ENCODE assay signal across 8 cellular contexts in genomic region chr22:43388420-43388851, GRCh38. TPM values are rescaled to one million over a fixed set of nuclear protein-coding genes. Genes with fewer than 3 reads are reported as not detected.
A peak's percentile ranks its signal among the peaks of the same experiment; 100 is the strongest.
DNase-seq lines count a peak whose midpoint lies in the region; ATAC-seq and TF ChIP-seq lines count a peak whose summit lies in the region.

No MANE protein-coding gene starts in this region.

- H3K27ac Mint-ChIP-seq in H9 (no peak overlapping the region), memory B cell (no peak overlapping the region)

- intact Hi-C loops in dorsolateral prefrontal cortex (cut with DNase I) = loop anchor here (5.0 kb wide), 3 partner anchors 156 to 1239 kb away; no protein-coding TSS in a partner anchor

- no peak overlapping the region for H2BK120ac ChIP-seq in H9 (ENCODE audit: low read depth, low read length, poor library complexity, severe bottlenecking)

- TF ChIP-seq CTCF in AG10803 (conservative IDR thresholded peaks at IDR 0.05; ENCODE audit: low read length) (peak; percentile 86), H9 (conservative IDR thresholded peaks at IDR 0.05) (peak; percentile 99), dorsolateral prefrontal cortex (IDR thresholded peaks at IDR 0.05 in 54 of 56, conservative IDR thresholded peaks at IDR 0.05 in 2 of 56; ENCODE audit: low read depth in 1 of 56, partially characterized antibody in 56 of 56) (peak in 55 of 56 donors; percentile 91 to 100 (median 99))

- no peaks in the 10 kb centered on the region for H3K9me3 ChIP-seq in H9 (ENCODE audit: control insufficient read depth, low read depth, low read length)

- no peak overlapping the region for H2BK5ac ChIP-seq in H9 (ENCODE audit: insufficient read length, low read length)

- H2BK12ac ChIP-seq in H9 (ENCODE audit: insufficient read length, low read depth, low read length) = no peak overlapping the region

- H4K5ac ChIP-seq in H9 (ENCODE audit: insufficient read length, low read depth, low read length) = no peak overlapping the region

- H3K27ac ChIP-seq in H9 (ENCODE audit: insufficient read length, low read depth, low read length) (no peak overlapping the region), dorsolateral prefrontal cortex (no peak overlapping the region)

- H3K23ac ChIP-seq in H9 (ENCODE audit: insufficient read length, low read depth, low read length) = no peak overlapping the region

- H3K14ac ChIP-seq in H9 (ENCODE audit: insufficient read depth, low read length) = no peak overlapping the region

- no peaks in the 10 kb centered on the region for H3K79me1 ChIP-seq in H9 (ENCODE audit: insufficient read depth, low read depth, low read length, poor library complexity, severe bottlenecking)

- H2BK20ac ChIP-seq in H9 (ENCODE audit: low read depth, low read length, poor library complexity, severe bottlenecking) = no peak overlapping the region

- no peak overlapping the region for H2AFZ ChIP-seq in H9 (ENCODE audit: low read length)

- no peak overlapping the region for H3K4ac ChIP-seq in H9 (ENCODE audit: low read depth, low read length)

- no peaks in the 10 kb centered on the region; a peak in 2 of 5 replicates for H3K9me3 Mint-ChIP-seq in H9
- no peaks in the 10 kb centered on the region for H3K9me3 Mint-ChIP-seq in memory B cell

- H4K8ac ChIP-seq in H9 (replicated peaks; ENCODE audit: insufficient read length, low read depth, low read length) = no peak overlapping the region

- peaks cover 4% of the 10 kb centered on the region for H3K23me2 ChIP-seq in H9 (ENCODE audit: insufficient read length, low read depth, low read length, poor library complexity, severe bottlenecking)

- no peak overlapping the region for H3K4me3 ChIP-seq in AG10803 (ENCODE audit: low read length)
- peak overlapping the region in 3 of 59 donors; percentile 13 to 20 (median 20) for H3K4me3 ChIP-seq in dorsolateral prefrontal cortex

- H3K27me3 Mint-ChIP-seq in H9 (ENCODE audit: low read depth) (peaks cover 43% of the 10 kb centered on the region), memory B cell (peaks cover 10% of the 10 kb centered on the region)

- H3K4me3 Mint-ChIP-seq in H9 (peak overlapping the region in 1 of 2 experiments; percentile 28; a peak in 1 of 5 replicates), memory B cell (no peak overlapping the region)

- no peaks in the 10 kb centered on the region for H4K20me1 ChIP-seq in H9 (ENCODE audit: control insufficient read depth, insufficient read depth, insufficient read length)

- no CpG with 5 or more reads among the region's 17 CpGs for WGBS in H9 (ENCODE audit: extremely low coverage, insufficient read length, low lambda C conversion rate)

- H3K4me1 Mint-ChIP-seq in H9 = peaks cover 14 to 33% of the 10 kb centered on the region in 2 experiments
- H3K4me1 Mint-ChIP-seq in memory B cell = peaks cover 8% of the 10 kb centered on the region

- H3K56ac ChIP-seq in H9 (ENCODE audit: insufficient read length, low read depth, low read length) = no peak overlapping the region

- H3K27me3 ChIP-seq in H9 (ENCODE audit: insufficient read depth, low read length) (no peaks in the 10 kb centered on the region), dorsolateral prefrontal cortex (peaks cover 0 to 21% (median 0%) of the 10 kb centered on the region in 45 donors)

- no peaks in the 10 kb centered on the region for H3K79me2 ChIP-seq in H9 (ENCODE audit: insufficient read depth, low read length)

- H2AK5ac ChIP-seq in H9 (ENCODE audit: insufficient read length, low read length) = no peak overlapping the region

- no peak overlapping the region for H3T11ph ChIP-seq in H9 (ENCODE audit: low read length)

- H4K91ac ChIP-seq in H9 (ENCODE audit: insufficient read length, low read depth, low read length) = no peak overlapping the region

- no peak overlapping the region for H3K4me2 ChIP-seq in H9 (ENCODE audit: insufficient read depth, insufficient read length, low read length)

- H2BK15ac ChIP-seq in H9 (ENCODE audit: low read depth, low read length) = no peak overlapping the region

- DNase-seq in AG10803 (ENCODE audit: low read depth) = peak; percentile 45
- DNase-seq in H9 = peak; percentile 90
- DNase-seq in NCI-H69 (lab: John Stamatoyannopoulos, UW) = peak; percentile 85
- peak; percentile 76 to 81 for DNase-seq in activated CD4-positive, alpha-beta T cell treated with anti-CD3 and anti-CD28 coated beads, Interleukin-2, amount 50 U/mL, for 48 hours
- peak; percentile 73 to 88 (median 80) for DNase-seq in dorsolateral prefrontal cortex
- peak; percentile 71 to 82 for DNase-seq in memory B cell (ENCODE audit: low spot score in 2 of 2)
- DNase-seq in stimulated activated CD8-positive, alpha-beta memory T cell treated with anti-CD3 and anti-CD28 coated beads, Interleukin-15, amount 100 ng/mL, for 4 hours (ENCODE audit: low read depth in 2 of 2) = peak; percentile 34 to 36

- H3K4me1 ChIP-seq in H9 (ENCODE audit: insufficient read depth, low read length) = no peaks in the 10 kb centered on the region

- H3K18ac ChIP-seq in H9 (ENCODE audit: insufficient read length, low read depth, low read length) = no peak overlapping the region

- ATAC-seq in memory B cell (ENCODE audit: low read depth) (peak; percentile 61), GM21723 (IDR thresholded peaks at IDR 0.05; ENCODE audit: unreplicated experiment) (no peak)

- H3K36me3 Mint-ChIP-seq in H9 (ENCODE audit: insufficient read depth in 1 of 3, low read depth in 3 of 3) (no peaks in the 10 kb centered on the region), memory B cell (no peaks in the 10 kb centered on the region)

- no peak overlapping the region for H3K9ac ChIP-seq in H9 (ENCODE audit: extremely low read depth, insufficient read length, low read length)

RNA-seq across cellular contexts. Expression of gene MPPED1, which starts 23.4 kb away (rescaled TPM):
- 0.18 and 0.28 TPM in 2 replicates for total RNA-seq in H9 (2021)
- 100 to 1,000 TPM in 57 of 120 experiments, 10 to 100 TPM in 63; 27.7 to 144 (median 99.1) TPM for total RNA-seq in dorsolateral prefrontal cortex

RNA-seq across cellular contexts. Expression of gene SCUBE1, which starts 45.3 kb away (rescaled TPM):
- total RNA-seq in H9 (2021) (1.2 and 1.4 TPM in 2 replicates), dorsolateral prefrontal cortex (1 to 10 TPM in 77 of 120 experiments, under 1 TPM in 43; 0.20 to 5.2 (median 1.4) TPM)

Comparison
In these comparisons a context has a peak if more than half of its experiments do, and no peak if none do; other contexts are left out.
1. DNase-seq: peak in every context shown above with its lines; median percentile 90 in H9; 85 in NCI-H69; 80 in dorsolateral prefrontal cortex; 78 in activated CD4-positive, alpha-beta T cell treated with anti-CD3 and anti-CD28 coated beads, Interleukin-2, amount 50 U/mL, for 48 hours; 76 in memory B cell; 45 in AG10803; 35 in stimulated activated CD8-positive, alpha-beta memory T cell treated with anti-CD3 and anti-CD28 coated beads, Interleukin-15, amount 100 ng/mL, for 4 hours.
2. RNA of gene MPPED1, which starts 23.4 kb away (total RNA-seq): 27.7 to 144 TPM in dorsolateral prefrontal cortex; 0.18 to 0.28 TPM in H9; every median in the first group is over 10 times any median in the second.
3. Peak in every context shown above with its lines, with median percentiles within 50 percentile points of each other: CTCF ChIP-seq.